In genomic region chr10:62068464-62068863, GRCh38 we compare ENCODE assay signal across 26 cellular contexts.
DNase-seq lines count a peak whose midpoint lies in the region; ATAC-seq and TF ChIP-seq lines count a peak whose summit lies in the region.
"Had no signal": no experiment of that assay in that cellular context is flagged by ENCODE, and none has a peak within 500 bp of the region (broad histone marks: within the 10 kb centered on the region; RNA-seq: fewer than 3 reads in every experiment).

No MANE protein-coding gene starts in this region.

- H3K4me1 Mint-ChIP-seq in activated CD4-positive, alpha-beta T cell treated with anti-CD3 and anti-CD28 coated beads for 36 hours = peaks cover 83% of the 10 kb centered on the region
- peaks cover 64% of the 10 kb centered on the region for H3K4me1 Mint-ChIP-seq in CD4-positive, alpha-beta T cell (ENCODE audit: low read depth)
- H3K4me1 Mint-ChIP-seq: neural progenitor cell had no signal

- no peak for DNase-seq in activated CD4-positive, alpha-beta T cell treated with anti-CD3 and anti-CD28 coated beads for 36 hours
- no peak for DNase-seq in activated CD4-positive, alpha-beta T cell treated with anti-CD3 and anti-CD28 coated beads for 4 hours
- DNase-seq in CD4-positive, alpha-beta T cell = no peak
- DNase-seq in esophagus squamous epithelium (lab: John Stamatoyannopoulos, UW) (no peak), gastrocnemius medialis (peak; percentile 75 to 78), posterior vena cava (ENCODE audit: low spot score) (no peak), dermis blood vessel endothelial cell (no peak)
- DNase-seq: activated CD4-positive, CD25-positive, alpha-beta regulatory T cell treated with anti-CD3 and anti-CD28 coated beads, Interleukin-2, amount 50 U/mL, for 72 hours; activated naive CD4-positive, alpha-beta T cell treated with Interleukin-2 at 50 U/mL for 16 hours; foreskin fibroblast; hippocampal formation; Kasumi-1; left ventricle myocardium superior; mucosa of descending colon; NCI-H187 treated with DMSO at 0.1 percent for 48 hours; NCI-H345; NCI-H774; stimulated activated CD4-positive, alpha-beta T cell treated with anti-CD3 and anti-CD28 coated beads, Interleukin-4, amount 100 ng/mL, for 1 hour; stimulated activated naive CD4-positive, alpha-beta T cell treated with Interleukin-2 at 50 U/mL for 16 hours; SW 1271; thyroid gland had no signal

- H3K4me3 ChIP-seq in esophagus squamous epithelium (no peak overlapping the region), gastrocnemius medialis (peak overlapping the region in 3 of 4 donors; percentile 17 to 40 (median 33))
- H3K4me3 ChIP-seq: mucosa of descending colon, neural progenitor cell, smooth muscle cell, thyroid gland had no signal

- no peak for TF ChIP-seq CTCF in CD4-positive, alpha-beta T cell (IDR thresholded peaks at IDR 0.05)
- no peak for TF ChIP-seq CTCF in esophagus squamous epithelium (IDR thresholded peaks at IDR 0.05)
- no peak for TF ChIP-seq CTCF in gastrocnemius medialis (IDR thresholded peaks at IDR 0.05 in 4 of 5, conservative IDR thresholded peaks at IDR 0.05 in 1 of 5)

- peaks cover 92% of the 10 kb centered on the region for H3K36me3 Mint-ChIP-seq in activated CD4-positive, alpha-beta T cell treated with anti-CD3 and anti-CD28 coated beads for 36 hours (ENCODE audit: low read depth)
- H3K36me3 Mint-ChIP-seq in CD4-positive, alpha-beta T cell (ENCODE audit: low read depth) = peaks cover 91% of the 10 kb centered on the region

- intact Hi-C loops in activated CD4-positive, alpha-beta T cell treated with anti-CD3 and anti-CD28 coated beads for 36 hours (cut with DNase I, micrococcal nuclease) = no loop called here
- intact Hi-C loops in CD4-positive, alpha-beta T cell (cut with DNase I, micrococcal nuclease) = loop anchor here in 1 of 2 experiments (2.0 kb wide), 1 partner anchor 14 kb away; no protein-coding TSS in a partner anchor
- intact Hi-C loops in esophagus squamous epithelium (cut with DNase I) = no loop called here
- intact Hi-C loops in gastrocnemius medialis (cut with DNase I; ENCODE audit: low total_unique reads) = loop anchor here (2.0 to 10.0 kb wide), 2 partner anchors 20 to 1164 kb away; no protein-coding TSS in a partner anchor
- intact Hi-C loops in posterior vena cava (cut with DNase I) = no loop called here

- no peaks in the 10 kb centered on the region for H3K27me3 Mint-ChIP-seq in activated CD4-positive, alpha-beta T cell treated with anti-CD3 and anti-CD28 coated beads for 36 hours
- no peaks in the 10 kb centered on the region for H3K27me3 Mint-ChIP-seq in CD4-positive, alpha-beta T cell

- H3K36me3 ChIP-seq in esophagus squamous epithelium (peaks cover 0 to 68% (median 9%) of the 10 kb centered on the region in 3 donors), gastrocnemius medialis (peaks cover 12 to 73% of the 10 kb centered on the region in 2 donors)
- H3K36me3 ChIP-seq: neural progenitor cell had no signal

- no peaks in the 10 kb centered on the region for H3K9me3 Mint-ChIP-seq in activated CD4-positive, alpha-beta T cell treated with anti-CD3 and anti-CD28 coated beads for 36 hours (ENCODE audit: low read depth)
- no peaks in the 10 kb centered on the region for H3K9me3 Mint-ChIP-seq in CD4-positive, alpha-beta T cell
- H3K9me3 Mint-ChIP-seq: neural progenitor cell had no signal

- peak overlapping the region; percentile 2 for H3K27ac Mint-ChIP-seq in activated CD4-positive, alpha-beta T cell treated with anti-CD3 and anti-CD28 coated beads for 36 hours
- peak overlapping the region; percentile 33 for H3K27ac Mint-ChIP-seq in CD4-positive, alpha-beta T cell
- H3K27ac Mint-ChIP-seq: neural progenitor cell had no signal

- CTCF ChIA-PET in activated CD4-positive, alpha-beta T cell treated with anti-CD3 and anti-CD28 coated beads for 36 hours (lab: Charles Lee) = interaction anchor here (0.7 to 1.7 kb wide), 4 partner anchors 12 to 177 kb away, joined by 3 to 4 read pairs (median 4); no protein-coding TSS in a partner anchor
- CTCF ChIA-PET in CD4-positive, alpha-beta T cell (lab: Charles Lee) = interaction anchor here (1.4 kb wide), 1 partner anchor 21 kb away, joined by 3 read pairs; no protein-coding TSS in a partner anchor

- 39 to 53% methylated on average over 7 of the region's 7 CpGs for WGBS in esophagus squamous epithelium, 2 donors

- no peak for TF ChIP-seq POLR2A in esophagus squamous epithelium (IDR thresholded peaks at IDR 0.05)
- peak in 1 of 2 donors; percentile 30 for TF ChIP-seq POLR2A in gastrocnemius medialis (IDR thresholded peaks at IDR 0.05)

- POLR2A ChIA-PET in activated CD4-positive, alpha-beta T cell treated with anti-CD3 and anti-CD28 coated beads for 36 hours (lab: Charles Lee) = interaction anchor here (0.6 kb wide), 1 partner anchor 708 kb away, joined by 5 read pairs; no protein-coding TSS in a partner anchor
- POLR2A ChIA-PET in CD4-positive, alpha-beta T cell (lab: Charles Lee) = interaction anchor here (0.6 to 2.3 kb wide), 3 partner anchors 14 to 107 kb away, joined by 3 to 6 read pairs (median 3); no protein-coding TSS in a partner anchor

- H3K27me3 ChIP-seq in CD4-positive, alpha-beta T cell (ENCODE audit: control insufficient read depth, insufficient read depth, low read length) = no peaks in the 10 kb centered on the region
- H3K27me3 ChIP-seq in esophagus squamous epithelium (no peaks in the 10 kb centered on the region), gastrocnemius medialis (no peaks in the 10 kb centered on the region)
- H3K27me3 ChIP-seq: neural progenitor cell, thyroid gland had no signal

- peaks cover 27 to 68% (median 49%) of the 10 kb centered on the region in 3 donors for H3K4me1 ChIP-seq in esophagus squamous epithelium
- H3K4me1 ChIP-seq in gastrocnemius medialis = peaks cover 85 to 97% of the 10 kb centered on the region in 2 donors
- H3K4me1 ChIP-seq: neural progenitor cell had no signal

- H3K27ac ChIP-seq in CD4-positive, alpha-beta T cell (ENCODE audit: low read depth, low read length) = no peak overlapping the region
- H3K27ac ChIP-seq in esophagus squamous epithelium = peak overlapping the region in 3 of 4 donors; percentile 37 to 80 (median 66)
- peak overlapping the region; percentile 95 to 99 (median 96) for H3K27ac ChIP-seq in gastrocnemius medialis
- H3K27ac ChIP-seq: epithelial cell of prostate, neural progenitor cell, thyroid gland had no signal

- ATAC-seq in activated CD4-positive, alpha-beta T cell treated with anti-CD3 and anti-CD28 coated beads for 36 hours = no peak
- no peak for ATAC-seq in CD4-positive, alpha-beta T cell (ENCODE audit: poor library complexity)
- ATAC-seq in gastrocnemius medialis = peak; percentile 17 to 29
- ATAC-seq in HG02885 (IDR thresholded peaks at IDR 0.05; ENCODE audit: poor library complexity, unreplicated experiment) = no peak
- ATAC-seq: left ventricle myocardium superior, mucosa of descending colon, Right ventricle myocardium inferior had no signal

- no peaks in the 10 kb centered on the region for H3K9me3 ChIP-seq in CD4-positive, alpha-beta T cell (ENCODE audit: control insufficient read depth, low read length)
- H3K9me3 ChIP-seq in esophagus squamous epithelium (no peaks in the 10 kb centered on the region), gastrocnemius medialis (no peaks in the 10 kb centered on the region)
- H3K9me3 ChIP-seq: mucosa of descending colon, thyroid gland had no signal

- in situ Hi-C loops in gastrocnemius medialis (cut with MboI; ENCODE audit: low sequenced_read_pairs in 4 of 4) = loop anchor here in 2 of 4 donors (25.0 kb wide), 3 partner anchors 1131 to 1644 kb away; partner anchors contain the start of gene RHOBTB1 (in 1 of the 2)

- H3K4me3 Mint-ChIP-seq in activated CD4-positive, alpha-beta T cell treated with anti-CD3 and anti-CD28 coated beads for 36 hours = no peak overlapping the region
- H3K4me3 Mint-ChIP-seq in CD4-positive, alpha-beta T cell = no peak overlapping the region
- H3K4me3 Mint-ChIP-seq: neural progenitor cell had no signal

Comparison
In these comparisons a context has a peak if more than half of its experiments do, and no peak if none do; other contexts are left out.
1. ATAC-seq: peak in gastrocnemius medialis (2 of 2); none in activated CD4-positive, alpha-beta T cell treated with anti-CD3 and anti-CD28 coated beads for 36 hours (single experiment), CD4-positive, alpha-beta T cell (single experiment) and HG02885 (single experiment).
2. DNase-seq: peak in gastrocnemius medialis (2 of 2); none in activated CD4-positive, alpha-beta T cell treated with anti-CD3 and anti-CD28 coated beads for 36 hours (single experiment), activated CD4-positive, alpha-beta T cell treated with anti-CD3 and anti-CD28 coated beads for 4 hours (0 of 2), CD4-positive, alpha-beta T cell (0 of 10), esophagus squamous epithelium (single experiment), posterior vena cava (single experiment) and dermis blood vessel endothelial cell (single experiment).
3. H3K4me3 ChIP-seq: peak in gastrocnemius medialis (3 of 4); none in esophagus squamous epithelium (0 of 4).